ENCODE assay signal across 32 cellular contexts in genomic region chr9:117979914-117980313, GRCh38.
A peak's percentile ranks its signal among the peaks of the same experiment; 100 is the strongest.
DNase-seq lines count a peak whose midpoint lies in the region; ATAC-seq, FAIRE-seq and TF ChIP-seq lines count a peak whose summit lies in the region.
"Had no signal": no experiment of that assay in that cellular context is flagged by ENCODE, and none has a peak within 500 bp of the region (broad histone marks: within the 10 kb centered on the region; RNA-seq: fewer than 3 reads in every experiment).

No MANE protein-coding gene starts in this region.

- no peak overlapping the region for H3K23ac ChIP-seq in IMR-90 (ENCODE audit: low read depth, low read length)

- H2BK5ac ChIP-seq in IMR-90 (ENCODE audit: low read depth, low read length, poor library complexity, severe bottlenecking): no peak overlapping the region

- H3K79me2 ChIP-seq in HepG2 (ENCODE audit: insufficient read depth, low read length): no peaks in the 10 kb centered on the region

- H4K8ac ChIP-seq in IMR-90 (ENCODE audit: low read depth in 2 of 2, low read length in 2 of 2): no peak overlapping the region

- H3K4me1 ChIP-seq in HepG2 (ENCODE audit: insufficient read depth, low read length) (no peaks in the 10 kb centered on the region), right lobe of liver (no peaks in the 10 kb centered on the region), IMR-90 (ENCODE audit: control insufficient read depth, insufficient read depth, low read length) (no peaks in the 10 kb centered on the region)
- H3K4me1 ChIP-seq: A549; BE2C; BLaER1; BLaER1 treated with 17β-estradiol and CSF1 and Interleukin-3, amounts not matched to agents 10 nM and 100 nM; Caco-2 had no signal

- H3K9me1 ChIP-seq in IMR-90 (ENCODE audit: insufficient read depth, low read length): no peaks in the 10 kb centered on the region

- 88% methylated on average over 2 of the region's 2 CpGs for WGBS in HepG2 (ENCODE audit: low lambda C conversion rate)
- WGBS in right lobe of liver (ENCODE audit: insufficient coverage, low coverage, low lambda C conversion rate, missing lambda C conversion rate): 57% methylated on average over 2 of the region's 2 CpGs
- WGBS in IMR-90 (ENCODE audit: extremely low coverage in 2 of 2, insufficient read length in 1 of 2), 2 experiments: no CpG with 5 or more reads among the region's 2 CpGs

- no peak overlapping the region for H3K4ac ChIP-seq in IMR-90 (ENCODE audit: low read depth, low read length)

- intact Hi-C loops in HepG2 (cut with micrococcal nuclease; ENCODE audit: unreplicated experiment): no loop called here
- intact Hi-C loops in right lobe of liver (cut with DNase I): no loop called here
- intact Hi-C loops in IMR-90 (cut with micrococcal nuclease): no loop called here

- H2BK15ac ChIP-seq in IMR-90 (ENCODE audit: low read depth, low read length): no peak overlapping the region

- TF ChIP-seq POLR2A in HepG2 (IDR thresholded peaks at IDR 0.05; ENCODE audit: insufficient read depth in 1 of 2, low read depth in 2 of 2, low read length in 2 of 2): no peak
- no peak for TF ChIP-seq POLR2A in right lobe of liver (IDR thresholded peaks at IDR 0.05)
- TF ChIP-seq POLR2A in IMR-90 (IDR thresholded peaks at IDR 0.05; ENCODE audit: low read depth, low read length): no peak

- H2AK5ac ChIP-seq in IMR-90 (ENCODE audit: low read depth, low read length): no peak overlapping the region

- in situ Hi-C loops in HepG2 (cut with HindIII; ENCODE audit: extremely low pct_ligation_motif_present, low pct_unique_long_range_greater_than_20kb) (no loop called here), IMR-90 (cut with MboI; ENCODE audit: low sequenced_read_pairs) (no loop called here)

- TF ChIP-seq RAD21 in HepG2 (CRISPR knock-in tag; IDR thresholded peaks at IDR 0.05) (no peak), IMR-90 (IDR thresholded peaks at IDR 0.05; ENCODE audit: low read length) (no peak)

- H3K4me3 ChIP-seq in HepG2 (replicated peaks in 1 of 3; ENCODE audit: insufficient read depth in 1 of 3, low read depth in 2 of 3, low read length in 3 of 3) (no peak overlapping the region), right lobe of liver (no peak overlapping the region), IMR-90 (ENCODE audit: insufficient read depth, low read depth, low read length) (no peak overlapping the region)
- H3K4me3 ChIP-seq: A549; BLaER1; BLaER1 treated with 17β-estradiol and CSF1 and Interleukin-3, amounts not matched to agents 10 nM and 100 nM had no signal

- FAIRE-seq in HepG2 (lab: Jason Lieb, UNC) (no peak), frontal cortex (lab: Jason Lieb, UNC) (peak; percentile 45)
- FAIRE-seq: A549, D721Med had no signal

- no peak overlapping the region for H2AK9ac ChIP-seq in IMR-90 (replicated peaks; ENCODE audit: low read depth, low read length, poor library complexity)

- BruUV-seq in HepG2 (replicated peaks; lab: Mats Ljungman, UMichigan) (no TSS peak), IMR-90 (replicated peaks; lab: Mats Ljungman, UMichigan) (no TSS peak)

- no peak for TF ChIP-seq CTCF in HepG2 (CRISPR knock-in tag; IDR thresholded peaks at IDR 0.05)
- TF ChIP-seq CTCF in right lobe of liver (IDR thresholded peaks at IDR 0.05): no peak
- TF ChIP-seq CTCF in IMR-90 (conservative IDR thresholded peaks at IDR 0.05; ENCODE audit: low read depth, low read length): no peak

- H3K27me3 ChIP-seq in HepG2 (ENCODE audit: control insufficient read depth in 1 of 2, insufficient read depth in 2 of 2, low read length in 2 of 2): no peaks in the 10 kb centered on the region
- H3K27me3 ChIP-seq in right lobe of liver: no peaks in the 10 kb centered on the region
- H3K27me3 ChIP-seq in IMR-90 (ENCODE audit: control insufficient read depth, insufficient read depth, low read length): no peaks in the 10 kb centered on the region
- H3K27me3 ChIP-seq: BE2C; BLaER1; BLaER1 treated with 17β-estradiol and CSF1 and Interleukin-3, amounts not matched to agents 10 nM and 100 nM had no signal

- no peak overlapping the region for H3K4me2 ChIP-seq in HepG2 (ENCODE audit: low read depth, low read length)
- no peak overlapping the region for H3K4me2 ChIP-seq in IMR-90 (ENCODE audit: low read depth, low read length)
- H3K4me2 ChIP-seq: A549; BLaER1; BLaER1 treated with 17β-estradiol and CSF1 and Interleukin-3, amounts not matched to agents 10 nM and 100 nM had no signal

- H3K79me1 ChIP-seq in IMR-90 (ENCODE audit: low read depth in 1 of 2, low read length in 2 of 2): no peaks in the 10 kb centered on the region

- H3K9ac ChIP-seq in HepG2 (ENCODE audit: insufficient read depth, low read depth, low read length) (no peak overlapping the region), IMR-90 (ENCODE audit: low read depth, low read length) (no peak overlapping the region)
- H3K9ac ChIP-seq: BLaER1; BLaER1 treated with 17β-estradiol and CSF1 and Interleukin-3, amounts not matched to agents 10 nM and 100 nM had no signal

- no peak overlapping the region for H4K91ac ChIP-seq in IMR-90 (ENCODE audit: insufficient read depth, low read depth, low read length)

- TF ChIP-seq EP300 in HepG2 (IDR thresholded peaks at IDR 0.05; ENCODE audit: low read depth in 2 of 2, low read length in 2 of 2) (no peak), HepG2 (CRISPR knock-in tag; IDR thresholded peaks at IDR 0.05; ENCODE audit: borderline replicate concordance) (no peak)

- H3K27ac ChIP-seq in HepG2 (ENCODE audit: extremely low read length, insufficient read depth, low read length): no peak overlapping the region
- no peak overlapping the region for H3K27ac ChIP-seq in right lobe of liver
- H3K27ac ChIP-seq in IMR-90 (ENCODE audit: insufficient read depth, low read length): no peak overlapping the region
- H3K27ac ChIP-seq: 22Rv1; A549; BLaER1; BLaER1 treated with 17β-estradiol and CSF1 and Interleukin-3, amounts not matched to agents 10 nM and 100 nM; C4-2B had no signal

- no peak for DNase-seq in HepG2 (ENCODE audit: low spot score)
- DNase-seq in right lobe of liver: no peak
- no peak for DNase-seq in IMR-90
- no peak for DNase-seq in frontal cortex (ENCODE audit: low spot score in 2 of 2)
- no peak for DNase-seq in medulla oblongata (ENCODE audit: extremely low spot score)
- DNase-seq: 8988T; ACHN; AML-193; BE2C; C1 segment of cervical spinal cord; Caco-2; Calu3; CD4-positive, alpha-beta memory T cell; CD4-positive, alpha-beta T cell; CD4-positive, CD25-positive, alpha-beta regulatory T cell; CD8-positive, alpha-beta memory T cell; CD8-positive, alpha-beta T cell; COR-L47; DMS 273 treated with DMSO at 0.1 percent for 48 hours; DMS153; DMS53; DMS79; DMS79 treated with DMSO at 0.1 percent for 48 hours; DND-41; EL had no signal

- CTCF ChIA-PET in HepG2 (lab: Yijun Ruan, JAX; ENCODE audit: low intra/inter-chr PET ratio, low total read pairs) (no interaction called here), IMR-90 (lab: Yijun Ruan, JAX) (interaction anchor here (0.6 kb wide), 1 partner anchor 46 kb away, joined by 3 read pairs; no protein-coding TSS in a partner anchor)

- no peak overlapping the region for H3K56ac ChIP-seq in IMR-90 (ENCODE audit: extremely low read depth, insufficient read depth, low read length)

- no peak overlapping the region for H2BK20ac ChIP-seq in IMR-90 (ENCODE audit: low read depth, low read length)

- H4K20me1 ChIP-seq in HepG2 (ENCODE audit: insufficient read depth, low read length) (no peaks in the 10 kb centered on the region), IMR-90 (ENCODE audit: insufficient read depth, low read length) (no peaks in the 10 kb centered on the region)
- H4K20me1 ChIP-seq: BLaER1; BLaER1 treated with 17β-estradiol and CSF1 and Interleukin-3, amounts not matched to agents 10 nM and 100 nM had no signal

- dilution Hi-C loops in IMR-90 (cut with HindIII; ENCODE audit: low sequenced_read_pairs, unreplicated experiment): no loop called here

- H2BK120ac ChIP-seq in IMR-90 (ENCODE audit: low read depth, low read length): no peak overlapping the region

- H3K36me3 ChIP-seq in HepG2 (replicated peaks in 1 of 2; ENCODE audit: control insufficient read depth in 1 of 2, insufficient read depth in 2 of 2, low read length in 2 of 2): no peaks in the 10 kb centered on the region
- H3K36me3 ChIP-seq in right lobe of liver: no peaks in the 10 kb centered on the region
- H3K36me3 ChIP-seq in IMR-90 (ENCODE audit: control insufficient read depth, insufficient read depth, low read length): no peaks in the 10 kb centered on the region
- H3K36me3 ChIP-seq: BE2C; BLaER1; BLaER1 treated with 17β-estradiol and CSF1 and Interleukin-3, amounts not matched to agents 10 nM and 100 nM had no signal

- H2AFZ ChIP-seq in HepG2 (ENCODE audit: low read length): no peak overlapping the region
- no peak overlapping the region for H2AFZ ChIP-seq in IMR-90 (replicated peaks; ENCODE audit: low read length, poor library complexity)

- H3K9me3 ChIP-seq in HepG2 (ENCODE audit: low read length): peaks cover 57% of the 10 kb centered on the region
- no peaks in the 10 kb centered on the region for H3K9me3 ChIP-seq in right lobe of liver
- 0 out of 2 replicates have a peak, but pooled peaks cover 4% of the 10 kb centered on the region for H3K9me3 ChIP-seq in IMR-90 (ENCODE audit: control insufficient read depth, insufficient read depth, low read length)
- H3K9me3 ChIP-seq: A549; BE2C; BLaER1; BLaER1 treated with 17β-estradiol and CSF1 and Interleukin-3, amounts not matched to agents 10 nM and 100 nM; Caco-2 had no signal

- POLR2A ChIA-PET in HepG2 (lab: Yijun Ruan, JAX): no interaction called here
- POLR2A ChIA-PET in IMR-90 (lab: Charles Lee; ENCODE audit: unreplicated experiment): no interaction called here

- H3K18ac ChIP-seq in IMR-90 (ENCODE audit: low read depth, low read length): no peak overlapping the region

- no peak overlapping the region for H3K14ac ChIP-seq in IMR-90 (replicated peaks; ENCODE audit: low read depth, low read length)

- ATAC-seq in HepG2 (no peak), right lobe of liver (no peak), IMR-90 (ENCODE audit: low read depth) (no peak), GM19397 (IDR thresholded peaks at IDR 0.05; ENCODE audit: unreplicated experiment) (no peak)
- ATAC-seq: A549; CD8-positive, alpha-beta T cell had no signal

- no peak overlapping the region for H4K5ac ChIP-seq in IMR-90 (ENCODE audit: low read depth, low read length)

TF ChIP-seq in HepG2, 621 proteins besides CTCF, POLR2A, EP300 and RAD21:
- TF ChIP-seq ZNF431 (CRISPR knock-in tag; IDR thresholded peaks at IDR 0.05; ENCODE audit: borderline replicate concordance, low read depth): no peak
- peak; percentile 61 for TF ChIP-seq CEBPB (IDR thresholded peaks at IDR 0.05; ENCODE audit: borderline replicate concordance, low read depth, low read length)

TF ChIP-seq in IMR-90, 13 proteins besides CTCF, POLR2A, EP300 and RAD21:
- no peak for TF ChIP-seq RCOR1 (IDR thresholded peaks at IDR 0.05; ENCODE audit: insufficient replicate concordance, low read length)
- peak; percentile 56; the same call in 1 of the 2 replicates for TF ChIP-seq CEBPB (IDR thresholded peaks at IDR 0.05; ENCODE audit: low read depth, low read length)
